ENCODE assay signal across 8 cellular contexts in the genomic region with DNA sequence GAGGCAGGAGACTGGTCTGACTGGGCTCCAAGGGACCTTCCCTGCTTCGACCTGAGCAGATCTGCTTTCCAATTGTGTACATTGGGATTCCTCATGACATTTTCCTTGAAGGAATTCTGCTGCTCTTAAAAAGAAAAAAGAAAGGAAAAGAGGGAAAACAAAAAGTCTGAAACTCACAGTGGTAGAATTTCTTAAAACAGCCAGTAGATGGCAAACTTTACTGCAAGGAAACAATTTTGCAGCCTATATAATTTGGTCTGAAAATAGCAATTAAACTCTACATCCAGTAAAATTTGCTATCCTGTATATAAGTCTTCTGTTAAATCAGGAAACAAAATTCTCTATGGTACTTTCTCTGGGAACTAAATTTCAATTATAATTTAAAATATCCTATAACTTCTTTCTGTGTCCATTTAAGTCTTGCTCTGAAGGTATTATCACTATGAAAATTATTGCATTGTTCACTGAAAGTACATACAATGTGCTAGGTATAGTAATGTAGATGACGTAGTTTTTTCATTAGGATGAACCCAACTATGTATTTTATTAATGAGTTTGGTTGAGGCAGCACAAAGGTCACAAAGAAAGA. TPM values are rescaled to one million over a fixed set of nuclear protein-coding genes. Genes with fewer than 3 reads are reported as not detected.
A peak's percentile ranks its signal among the peaks of the same experiment; 100 is the strongest.
DNase-seq lines count a peak whose midpoint lies in the region; ATAC-seq and TF ChIP-seq lines count a peak whose summit lies in the region.

No MANE protein-coding gene starts in this region.

- DNase-seq in Calu3 (no peak), WERI-Rb-1 (no peak), medulla oblongata (ENCODE audit: extremely low spot score) (peak; percentile 41), RPMI8226 (no peak), DMS79 (lab: John Stamatoyannopoulos, UW) (no peak)
- no peak for DNase-seq in activated CD4-positive, alpha-beta T cell treated with anti-CD3 and anti-CD28 coated beads, Interleukin-2, amount 10 ng/mL, durations not matched to agents 24 days and 14 days
- no peak for DNase-seq in activated naive CD4-positive, alpha-beta T cell treated with anti-CD3 and anti-CD28 coated beads, Interleukin-2, amount 10 ng/mL, durations not matched to agents 7 days and 5 days

- H3K27ac ChIP-seq in WERI-Rb-1, result no peak overlapping the region

- H3K9me3 ChIP-seq in WERI-Rb-1 (ENCODE audit: severe bottlenecking), result no peaks in the 10 kb centered on the region

- TF ChIP-seq CTCF in Calu3 (IDR thresholded peaks at IDR 0.05; ENCODE audit: unreplicated experiment) (peak; percentile 56), WERI-Rb-1 (IDR thresholded peaks at IDR 0.05; ENCODE audit: low read depth, low read length) (peak; percentile 59)

- peaks cover 8% of the 10 kb centered on the region; the same call in 1 of the 2 replicates for H3K36me3 ChIP-seq in WERI-Rb-1

- no peak overlapping the region for H3K4me3 Mint-ChIP-seq in Calu3 (ENCODE audit: low read depth, unreplicated experiment)
- H3K4me3 Mint-ChIP-seq in activated CD4-positive, alpha-beta T cell treated with anti-CD3 and anti-CD28 coated beads, Interleukin-2, amount 10 ng/mL, durations not matched to agents 24 days and 14 days, result no peak overlapping the region
- H3K4me3 Mint-ChIP-seq in activated naive CD4-positive, alpha-beta T cell treated with anti-CD3 and anti-CD28 coated beads, Interleukin-2, amount 10 ng/mL, durations not matched to agents 7 days and 5 days, result no peak overlapping the region

- no peaks in the 10 kb centered on the region for H3K27me3 Mint-ChIP-seq in Calu3 (ENCODE audit: unreplicated experiment)
- peaks cover 14% of the 10 kb centered on the region for H3K27me3 Mint-ChIP-seq in activated CD4-positive, alpha-beta T cell treated with anti-CD3 and anti-CD28 coated beads, Interleukin-2, amount 10 ng/mL, durations not matched to agents 24 days and 14 days
- H3K27me3 Mint-ChIP-seq in activated naive CD4-positive, alpha-beta T cell treated with anti-CD3 and anti-CD28 coated beads, Interleukin-2, amount 10 ng/mL, durations not matched to agents 7 days and 5 days, result peaks cover 7% of the 10 kb centered on the region

- H3K4me3 ChIP-seq in WERI-Rb-1 (ENCODE audit: low read depth, low read length), result no peak overlapping the region

- intact Hi-C loops in Calu3 (cut with micrococcal nuclease; ENCODE audit: unreplicated experiment), result loop anchor here (1.0 kb wide), 1 partner anchor 29 kb away; no protein-coding TSS in a partner anchor
- intact Hi-C loops in activated CD4-positive, alpha-beta T cell treated with anti-CD3 and anti-CD28 coated beads, Interleukin-2, amount 10 ng/mL, durations not matched to agents 24 days and 14 days (cut with micrococcal nuclease), result no loop called here

- H3K27ac Mint-ChIP-seq in Calu3 (ENCODE audit: unreplicated experiment), result no peak overlapping the region
- no peak overlapping the region for H3K27ac Mint-ChIP-seq in activated CD4-positive, alpha-beta T cell treated with anti-CD3 and anti-CD28 coated beads, Interleukin-2, amount 10 ng/mL, durations not matched to agents 24 days and 14 days
- no peak overlapping the region for H3K27ac Mint-ChIP-seq in activated naive CD4-positive, alpha-beta T cell treated with anti-CD3 and anti-CD28 coated beads, Interleukin-2, amount 10 ng/mL, durations not matched to agents 7 days and 5 days

- no peaks in the 10 kb centered on the region for H3K36me3 Mint-ChIP-seq in Calu3 (ENCODE audit: insufficient read depth, unreplicated experiment)
- H3K36me3 Mint-ChIP-seq in activated CD4-positive, alpha-beta T cell treated with anti-CD3 and anti-CD28 coated beads, Interleukin-2, amount 10 ng/mL, durations not matched to agents 24 days and 14 days (ENCODE audit: low read depth), result no peaks in the 10 kb centered on the region
- no peaks in the 10 kb centered on the region for H3K36me3 Mint-ChIP-seq in activated naive CD4-positive, alpha-beta T cell treated with anti-CD3 and anti-CD28 coated beads, Interleukin-2, amount 10 ng/mL, durations not matched to agents 7 days and 5 days

- no peaks in the 10 kb centered on the region for H3K9me3 Mint-ChIP-seq in Calu3 (ENCODE audit: low read depth, unreplicated experiment)
- H3K9me3 Mint-ChIP-seq in activated CD4-positive, alpha-beta T cell treated with anti-CD3 and anti-CD28 coated beads, Interleukin-2, amount 10 ng/mL, durations not matched to agents 24 days and 14 days, result no peaks in the 10 kb centered on the region
- no peaks in the 10 kb centered on the region for H3K9me3 Mint-ChIP-seq in activated naive CD4-positive, alpha-beta T cell treated with anti-CD3 and anti-CD28 coated beads, Interleukin-2, amount 10 ng/mL, durations not matched to agents 7 days and 5 days

- H3K4me1 Mint-ChIP-seq in Calu3 (ENCODE audit: low read depth, unreplicated experiment), result no peaks in the 10 kb centered on the region
- no peaks in the 10 kb centered on the region for H3K4me1 Mint-ChIP-seq in activated CD4-positive, alpha-beta T cell treated with anti-CD3 and anti-CD28 coated beads, Interleukin-2, amount 10 ng/mL, durations not matched to agents 24 days and 14 days
- no peaks in the 10 kb centered on the region for H3K4me1 Mint-ChIP-seq in activated naive CD4-positive, alpha-beta T cell treated with anti-CD3 and anti-CD28 coated beads, Interleukin-2, amount 10 ng/mL, durations not matched to agents 7 days and 5 days

- BruUV-seq in Calu3 (replicated peaks; lab: Mats Ljungman, UMichigan), result no TSS peak

- no peaks in the 10 kb centered on the region for H3K27me3 ChIP-seq in WERI-Rb-1 (ENCODE audit: insufficient read depth, low read depth, severe bottlenecking)

- peak; percentile 41 for ATAC-seq in HG02798 (IDR thresholded peaks at IDR 0.05; ENCODE audit: poor library complexity, unreplicated experiment)

- CTCF ChIA-PET in Calu3 (lab: Charles Lee), result interaction anchor here (0.6 to 0.9 kb wide), 4 partner anchors 27 to 1933 kb away, joined by 3 to 13 read pairs (median 4); no protein-coding TSS in a partner anchor
- CTCF ChIA-PET in activated naive CD4-positive, alpha-beta T cell treated with anti-CD3 and anti-CD28 coated beads, Interleukin-2, amount 10 ng/mL, durations not matched to agents 7 days and 5 days (lab: Charles Lee), result interaction anchor here (0.6 to 2.5 kb wide), 7 partner anchors 16 to 541 kb away, joined by 3 to 14 read pairs (median 4); no protein-coding TSS in a partner anchor

RNA-seq across cellular contexts. Expression of a gene that starts 59.8 kb away (rescaled TPM):
- not detected in 2 replicates for total RNA-seq in Calu3 (2022)
- not detected in 2 replicates for total RNA-seq in activated CD4-positive, alpha-beta T cell treated with anti-CD3 and anti-CD28 coated beads, Interleukin-2, amount 10 ng/mL, durations not matched to agents 24 days and 14 days
